In the genomic region with DNA sequence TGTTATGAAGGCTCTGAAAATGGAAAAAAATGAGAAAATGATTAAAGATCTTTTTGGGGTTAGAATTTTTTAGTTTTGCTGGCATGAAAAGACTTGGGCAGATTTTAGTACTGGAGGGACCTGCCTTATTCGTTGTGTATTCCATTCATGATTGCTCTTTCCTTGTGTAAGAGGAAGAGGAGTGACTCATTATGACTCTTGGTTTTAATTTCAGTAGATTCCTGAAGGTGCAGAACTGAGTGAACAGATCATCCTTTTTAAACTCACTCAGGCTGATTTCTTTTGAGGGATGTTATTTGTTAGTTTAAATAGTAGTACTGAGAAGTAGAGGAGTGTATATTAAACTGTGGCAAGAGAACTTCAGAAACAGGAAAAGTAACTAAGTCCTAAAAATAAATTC, we compare ENCODE assay signal across 14 cellular contexts. TPM values are rescaled to one million over a fixed set of nuclear protein-coding genes. Genes with fewer than 3 reads are reported as not detected.
DNase-seq lines count a peak whose midpoint lies in the region; ATAC-seq and FAIRE-seq lines count a peak whose summit lies in the region.
"Had no signal": no experiment of that assay in that cellular context is flagged by ENCODE, and none has a peak within 500 bp of the region (broad histone marks: within the 10 kb centered on the region; RNA-seq: fewer than 3 reads in every experiment).

No MANE protein-coding gene starts in this region.

- H3K4me3 ChIP-seq in skeletal muscle cell (ENCODE audit: low read depth, low read length), result no peak overlapping the region

- peak; percentile 88 for ATAC-seq in esophagus mucosa
- ATAC-seq in GM21786 (IDR thresholded peaks at IDR 0.05; ENCODE audit: unreplicated experiment), result no peak

- peak; percentile 83 for FAIRE-seq in RCC 7860 (lab: Jason Lieb, UNC)

- peak; percentile 65 for DNase-seq in GM04503 (ENCODE audit: low read depth)
- DNase-seq in RCC 7860 (ENCODE audit: low spot score), result peak; percentile 42
- DNase-seq in skeletal muscle cell (ENCODE audit: low read depth), result peak; percentile 66
- no peak for DNase-seq in stimulated activated CD4-positive, alpha-beta T cell treated with anti-CD3 and anti-CD28 coated beads, Interleukin-4, amount 100 ng/mL, for 4 hours
- no peak for DNase-seq in iPS-NIHi7 (ENCODE audit: extremely low spot score)
- no peak for DNase-seq in NCI-H2171 treated with DMSO at 0.1 percent for 48 hours (lab: John Stamatoyannopoulos, UW)
- DNase-seq: activated CD4-positive, alpha-beta T cell treated with anti-CD3 and anti-CD28 coated beads for 4 hours; activated naive CD8-positive, alpha-beta T cell treated with anti-CD3 and anti-CD28 coated beads, Interleukin-2, amount 10 ng/mL, durations not matched to agents 7 days and 5 days; H7; NCI-H1694; Right ventricle myocardium superior; stimulated activated CD4-positive, alpha-beta T cell treated with anti-CD3 and anti-CD28 coated beads, Interleukin-15, amount 100 ng/mL, for 24 hours had no signal

RNA-seq across cellular contexts. Expression of a gene that starts 41.6 kb away (rescaled TPM):
- total RNA-seq in esophagus mucosa, result 4.4 TPM

Comparison
In these comparisons a context has a peak if more than half of its experiments do, and no peak if none do; other contexts are left out.
1. DNase-seq: peak in GM04503 (single experiment), RCC 7860 (single experiment) and skeletal muscle cell (single experiment); none in stimulated activated CD4-positive, alpha-beta T cell treated with anti-CD3 and anti-CD28 coated beads, Interleukin-4, amount 100 ng/mL, for 4 hours (0 of 2), iPS-NIHi7 (single experiment) and NCI-H2171 treated with DMSO at 0.1 percent for 48 hours (single experiment).